ENCODE assay signal across 5 cellular contexts in genomic region chr5:180358694-180359093, GRCh38.
"Had no signal": no experiment of that assay in that cellular context is flagged by ENCODE, and none has a peak within 500 bp of the region (broad histone marks: within the 10 kb centered on the region; RNA-seq: fewer than 3 reads in every experiment).

No MANE protein-coding gene starts in this region.

- ATAC-seq: K562 had no signal

- DNase-seq: IMR-90, KBM-7 had no signal

- FAIRE-seq: HTR-8/SVneo, K562 had no signal

- H3K4me3 ChIP-seq: K562 had no signal

- H3K27ac ChIP-seq: HL-60 had no signal
